In genomic region chr1:106836708-106837107, GRCh38 we compare ENCODE assay signal across 13 cellular contexts.
A peak's percentile ranks its signal among the peaks of the same experiment; 100 is the strongest.
DNase-seq lines count a peak whose midpoint lies in the region; ATAC-seq and TF ChIP-seq lines count a peak whose summit lies in the region.
"Had no signal": no experiment of that assay in that cellular context is flagged by ENCODE, and none has a peak within 500 bp of the region (broad histone marks: within the 10 kb centered on the region; RNA-seq: fewer than 3 reads in every experiment).

No MANE protein-coding gene starts in this region.

- no peak for DNase-seq in HT-29 (ENCODE audit: low spot score)
- no peak for DNase-seq in head of caudate nucleus
- DNase-seq in endothelial cell (ENCODE audit: low spot score), result no peak
- DNase-seq in NCI-H2029 treated with DMSO at 0.1 percent for 48 hours (lab: John Stamatoyannopoulos, UW), result no peak
- DNase-seq: activated naive CD4-positive, alpha-beta T cell treated with anti-CD3 and anti-CD28 coated beads, Interleukin-2, amount 50 U/mL, for 16 hours; GM23248; left cardiac atrium; naive thymus-derived CD4-positive, alpha-beta T cell; stimulated activated CD4-positive, alpha-beta T cell treated with anti-CD3 and anti-CD28 coated beads, Interleukin-2, amount 100 ng/mL, for 24 hours had no signal

- ATAC-seq in GM18511 (IDR thresholded peaks at IDR 0.05; ENCODE audit: unreplicated experiment), result peak; percentile 90
- peak; percentile 95 for ATAC-seq in GM21360 (IDR thresholded peaks at IDR 0.05; ENCODE audit: unreplicated experiment)
- ATAC-seq in HG02852 (IDR thresholded peaks at IDR 0.05; ENCODE audit: unreplicated experiment), result peak; percentile 96
- peak; percentile 76 for ATAC-seq in HG03442 (IDR thresholded peaks at IDR 0.05; ENCODE audit: unreplicated experiment)
- ATAC-seq: left cardiac atrium; naive thymus-derived CD4-positive, alpha-beta T cell had no signal

- no peaks in the 10 kb centered on the region for H3K9me3 Mint-ChIP-seq in endothelial cell (ENCODE audit: unreplicated experiment)

- intact Hi-C loops in head of caudate nucleus (cut with DNase I), result no loop called here

- no peak overlapping the region for H3K4me3 Mint-ChIP-seq in endothelial cell (ENCODE audit: unreplicated experiment)
- H3K4me3 Mint-ChIP-seq: naive thymus-derived CD4-positive, alpha-beta T cell had no signal

- no peaks in the 10 kb centered on the region for H3K36me3 Mint-ChIP-seq in endothelial cell (ENCODE audit: low read depth, unreplicated experiment)
- H3K36me3 Mint-ChIP-seq: naive thymus-derived CD4-positive, alpha-beta T cell had no signal

- no peak overlapping the region for H3K27ac Mint-ChIP-seq in endothelial cell (ENCODE audit: unreplicated experiment)
- H3K27ac Mint-ChIP-seq: naive thymus-derived CD4-positive, alpha-beta T cell had no signal

- no peaks in the 10 kb centered on the region for H3K27me3 Mint-ChIP-seq in endothelial cell (ENCODE audit: unreplicated experiment)
- H3K27me3 Mint-ChIP-seq: naive thymus-derived CD4-positive, alpha-beta T cell had no signal

- TF ChIP-seq CTCF in endothelial cell (IDR thresholded peaks at IDR 0.05; ENCODE audit: unreplicated experiment), result no peak

- no peaks in the 10 kb centered on the region for H3K4me1 Mint-ChIP-seq in endothelial cell (ENCODE audit: unreplicated experiment)
- H3K4me1 Mint-ChIP-seq: naive thymus-derived CD4-positive, alpha-beta T cell had no signal
